In genomic region chr2:99680946-99681345, GRCh38 we compare ENCODE assay signal across 16 cellular contexts.
DNase-seq lines count a peak whose midpoint lies in the region; TF ChIP-seq lines count a peak whose summit lies in the region.
"Had no signal": no experiment of that assay in that cellular context is flagged by ENCODE, and none has a peak within 500 bp of the region (broad histone marks: within the 10 kb centered on the region; RNA-seq: fewer than 3 reads in every experiment).

No MANE protein-coding gene starts in this region.

- 89% methylated on average over 1 of the region's 1 CpG for WGBS in smooth muscle cell (ENCODE audit: low lambda C conversion rate)
- WGBS in testis, 2 donors, result 80 to 94% methylated on average over 1 of the region's 1 CpG

- DNase-seq in GM03348 (ENCODE audit: low spot score), result peak; percentile 77
- DNase-seq in NCI-H226, result peak; percentile 59
- peak; percentile 8 for DNase-seq in ecto neural progenitor cell (ENCODE audit: low spot score)
- no peak for DNase-seq in smooth muscle cell (lab: John Stamatoyannopoulos, UW; ENCODE audit: unreplicated experiment)
- no peak for DNase-seq in NCI-H345 treated with DMSO at 0.1 percent for 48 hours (lab: John Stamatoyannopoulos, UW; ENCODE audit: unreplicated experiment)
- no peak for DNase-seq in A673 (ENCODE audit: low spot score)
- DNase-seq in testis, result no peak
- DNase-seq: activated naive CD4-positive, alpha-beta T cell treated with anti-CD3 and anti-CD28 coated beads, Interleukin-2, amount 50 U/mL, for 16 hours; activated T-cell treated with anti-CD3 and anti-CD28 coated beads, Interleukin-2, amount 50 U/mL, for 24 hours; caudate nucleus; CD4-positive, CD25-positive, alpha-beta regulatory T cell; effector memory CD4-positive, alpha-beta T cell; NCI-H1436 treated with DMSO at 0.1 percent for 48 hours; occipital lobe; Peyer's patch had no signal

- H3K79me2 ChIP-seq in smooth muscle cell (ENCODE audit: low read depth), result no peaks in the 10 kb centered on the region

- no peaks in the 10 kb centered on the region for H3F3A ChIP-seq in smooth muscle cell (ENCODE audit: low read depth)

- H3K4me3 ChIP-seq in smooth muscle cell (no peak overlapping the region), A673 (ENCODE audit: low read depth, low read length, poor library complexity, severe bottlenecking) (no peak overlapping the region), testis (no peak overlapping the region)
- H3K4me3 ChIP-seq: HAP-1, Peyer's patch had no signal

- H3K36me3 ChIP-seq in smooth muscle cell (ENCODE audit: low read depth) (no peaks in the 10 kb centered on the region), A673 (ENCODE audit: insufficient read depth, low read length, poor library complexity, severe bottlenecking) (no peaks in the 10 kb centered on the region), testis (ENCODE audit: low read depth, missing control alignments) (no peaks in the 10 kb centered on the region)
- H3K36me3 ChIP-seq: HAP-1, Peyer's patch had no signal

- H3K27me3 ChIP-seq in smooth muscle cell (ENCODE audit: low read depth) (no peaks in the 10 kb centered on the region), A673 (replicated peaks; ENCODE audit: insufficient read depth, low read depth, low read length, poor library complexity) (no peaks in the 10 kb centered on the region), testis (no peaks in the 10 kb centered on the region)
- H3K27me3 ChIP-seq: Peyer's patch had no signal

- H3K9ac ChIP-seq in smooth muscle cell (ENCODE audit: low read depth), result no peak overlapping the region

- no peak overlapping the region for H3K27ac ChIP-seq in smooth muscle cell (ENCODE audit: low read depth)
- H3K27ac ChIP-seq in A673 (ENCODE audit: low read depth, low read length, poor library complexity, severe bottlenecking), result no peak overlapping the region
- no peak overlapping the region for H3K27ac ChIP-seq in testis
- H3K27ac ChIP-seq: Peyer's patch had no signal

- no TSS peak for BruUV-seq in A673 (replicated peaks; lab: Mats Ljungman, UMichigan)

- no peak overlapping the region for H2AFZ ChIP-seq in smooth muscle cell (ENCODE audit: low read depth)

- TF ChIP-seq CTCF in smooth muscle cell (IDR thresholded peaks at IDR 0.05; ENCODE audit: borderline replicate concordance, insufficient read depth, poor library complexity, severe bottlenecking) (no peak), A673 (conservative IDR thresholded peaks at IDR 0.05; ENCODE audit: low read depth, low read length) (no peak), testis (IDR thresholded peaks at IDR 0.05) (no peak)

- CTCF ChIA-PET in A673 (lab: Charles Lee), result no interaction called here

- intact Hi-C loops in A673 (cut with micrococcal nuclease; ENCODE audit: unreplicated experiment) (no loop called here), testis (cut with DNase I; ENCODE audit: low total_unique reads) (no loop called here)

- TF ChIP-seq POLR2A in testis (IDR thresholded peaks at IDR 0.05), result no peak

- H3K9me3 ChIP-seq in smooth muscle cell (replicated peaks; ENCODE audit: low read depth), result no peaks in the 10 kb centered on the region
- H3K9me3 ChIP-seq in A673 (ENCODE audit: low read depth, low read length, poor library complexity, severe bottlenecking), result no peaks in the 10 kb centered on the region
- H3K9me3 ChIP-seq in testis, result no peaks in the 10 kb centered on the region
- H3K9me3 ChIP-seq: HAP-1, Peyer's patch had no signal

- H3K4me2 ChIP-seq in smooth muscle cell, result peak overlapping the region; percentile 27

- H4K20me1 ChIP-seq in smooth muscle cell (ENCODE audit: low read depth), result no peaks in the 10 kb centered on the region

- POLR2A ChIA-PET in A673 (lab: Charles Lee; ENCODE audit: low non-redundant PET), result no interaction called here

- no peaks in the 10 kb centered on the region for H3K4me1 ChIP-seq in smooth muscle cell (ENCODE audit: low read depth)
- H3K4me1 ChIP-seq in A673 (ENCODE audit: insufficient read depth, low read length, poor library complexity, severe bottlenecking), result no peaks in the 10 kb centered on the region
- H3K4me1 ChIP-seq in testis, result no peaks in the 10 kb centered on the region
- H3K4me1 ChIP-seq: Peyer's patch had no signal

Comparison
In these comparisons a context has a peak if more than half of its experiments do, and no peak if none do; other contexts are left out.
1. DNase-seq: peak in GM03348 (single experiment), NCI-H226 (single experiment) and ecto neural progenitor cell (single experiment); none in smooth muscle cell (single experiment), NCI-H345 treated with DMSO at 0.1 percent for 48 hours (single experiment), A673 (single experiment) and testis (single experiment).